29 cellular contexts compared by ENCODE assay signal in the genomic region with DNA sequence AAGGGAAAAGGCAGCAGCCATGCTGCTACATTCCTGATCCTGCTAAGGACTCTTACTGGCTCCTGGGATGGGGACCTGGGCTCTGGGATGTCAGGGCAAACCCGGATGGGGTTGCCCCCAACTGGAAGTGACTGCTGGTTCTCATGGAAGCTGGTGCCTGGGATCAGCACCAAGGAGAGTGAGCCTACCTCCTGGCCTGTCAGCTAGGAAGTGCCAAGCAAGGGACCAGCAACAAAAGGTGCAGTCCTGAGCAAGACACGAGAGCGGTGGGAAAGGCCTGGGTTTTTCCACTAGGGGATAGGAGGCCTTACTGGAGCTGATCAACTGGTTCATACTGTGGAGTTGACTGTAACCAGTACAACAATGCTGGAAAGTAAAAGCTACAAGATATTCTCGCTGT. TPM values are rescaled to one million over a fixed set of nuclear protein-coding genes. Genes with fewer than 3 reads are reported as not detected.
DNase-seq lines count a peak whose midpoint lies in the region; ATAC-seq and TF ChIP-seq lines count a peak whose summit lies in the region.
"Had no signal": no experiment of that assay in that cellular context is flagged by ENCODE, and none has a peak within 500 bp of the region (broad histone marks: within the 10 kb centered on the region; RNA-seq: fewer than 3 reads in every experiment).

No MANE protein-coding gene starts in this region.

- no peak overlapping the region for H2BK120ac ChIP-seq in IMR-90 (ENCODE audit: low read depth, low read length)

- H3K4ac ChIP-seq in IMR-90 (ENCODE audit: low read depth, low read length): no peak overlapping the region

- H2AFZ ChIP-seq in IMR-90 (replicated peaks; ENCODE audit: low read length, poor library complexity) (peak overlapping the region; percentile 6), PC-9 (no peak overlapping the region)

- H3K4me3 ChIP-seq in GM12865 (ENCODE audit: low read depth, low read length) (no peak overlapping the region), IMR-90 (ENCODE audit: insufficient read depth, low read depth, low read length) (no peak overlapping the region), gastroesophageal sphincter (no peak overlapping the region), gastrocnemius medialis (no peak overlapping the region), PC-9 (no peak overlapping the region), transverse colon (no peak overlapping the region)
- H3K4me3 ChIP-seq: K562, lung, MG63 had no signal

- POLR2A ChIA-PET in IMR-90 (lab: Charles Lee; ENCODE audit: unreplicated experiment): no interaction called here
- POLR2A ChIA-PET in PC-9 (lab: Charles Lee; ENCODE audit: unreplicated experiment): interaction anchor here (0.6 kb wide), 1 partner anchor 615 kb away, joined by 3 read pairs; no protein-coding TSS in a partner anchor

- no peaks in the 10 kb centered on the region for H3K9me2 ChIP-seq in PC-9 (ENCODE audit: insufficient read depth)

- H3K4me1 ChIP-seq in IMR-90 (ENCODE audit: control insufficient read depth, insufficient read depth, low read length): peaks cover 3% of the 10 kb centered on the region
- H3K4me1 ChIP-seq in gastroesophageal sphincter: peaks cover 0 to 24% (median 3%) of the 10 kb centered on the region in 3 donors
- peaks cover 26 to 34% of the 10 kb centered on the region in 2 donors for H3K4me1 ChIP-seq in gastrocnemius medialis
- no peaks in the 10 kb centered on the region; the same call in 1 of the 2 replicates for H3K4me1 ChIP-seq in PC-9 (replicated peaks; ENCODE audit: insufficient read depth)
- peaks cover 4 to 14% (median 10%) of the 10 kb centered on the region in 4 donors for H3K4me1 ChIP-seq in transverse colon

- no peaks in the 10 kb centered on the region for H3K27me3 ChIP-seq in IMR-90 (ENCODE audit: control insufficient read depth, insufficient read depth, low read length)
- H3K27me3 ChIP-seq in gastroesophageal sphincter: no peaks in the 10 kb centered on the region
- no peaks in the 10 kb centered on the region for H3K27me3 ChIP-seq in gastrocnemius medialis
- 0 out of 2 replicates have a peak, but pooled peaks cover 12% of the 10 kb centered on the region for H3K27me3 ChIP-seq in PC-9 (ENCODE audit: insufficient read depth, low read depth)
- peaks cover 35% of the 10 kb centered on the region for H3K27me3 ChIP-seq in transverse colon
- H3K27me3 ChIP-seq: MG63 had no signal

- H2BK20ac ChIP-seq in IMR-90 (ENCODE audit: low read depth, low read length): no peak overlapping the region

- no peak overlapping the region for H2BK5ac ChIP-seq in IMR-90 (ENCODE audit: low read depth, low read length, poor library complexity, severe bottlenecking)

- no peak overlapping the region for H4K5ac ChIP-seq in IMR-90 (ENCODE audit: low read depth, low read length)

- H3K14ac ChIP-seq in IMR-90 (replicated peaks; ENCODE audit: low read depth, low read length): no peak overlapping the region

- no peaks in the 10 kb centered on the region for H3F3A ChIP-seq in PC-9 (ENCODE audit: insufficient read depth, low read depth)

- TF ChIP-seq EP300 in gastroesophageal sphincter (IDR thresholded peaks at IDR 0.05) (no peak), transverse colon (IDR thresholded peaks at IDR 0.05; ENCODE audit: low read depth) (no peak)

- no peak overlapping the region for H2AK5ac ChIP-seq in IMR-90 (ENCODE audit: low read depth, low read length)

- H3K23ac ChIP-seq in IMR-90 (ENCODE audit: low read depth, low read length): no peak overlapping the region

- in situ Hi-C loops in IMR-90 (cut with MboI; ENCODE audit: low sequenced_read_pairs) (no loop called here), gastrocnemius medialis (cut with MboI; ENCODE audit: low sequenced_read_pairs in 4 of 4) (loop anchor here (5.0 to 25.0 kb wide), 4 partner anchors 112 to 420 kb away; a partner anchor contains a TSS), transverse colon (cut with MboI; ENCODE audit: low pct_ligation_motif_present in 1 of 4, low pct_unique_long_range_greater_than_20kb in 1 of 4, low sequenced_read_pairs in 3 of 4) (loop anchor here (25.0 kb wide), 5 partner anchors 270 to 620 kb away; a partner anchor contains a TSS)

- TF ChIP-seq RAD21 in IMR-90 (IDR thresholded peaks at IDR 0.05; ENCODE audit: low read length): no peak

- CTCF ChIA-PET in IMR-90 (lab: Yijun Ruan, JAX) (interaction anchor here (1.0 kb wide), 1 partner anchor 20 kb away, joined by 5 read pairs; no protein-coding TSS in a partner anchor), PC-9 (lab: Charles Lee) (interaction anchor here (0.5 to 0.6 kb wide), 2 partner anchors 189 to 266 kb away, joined by 3 read pairs; no protein-coding TSS in a partner anchor)

- BruUV-seq in IMR-90 (replicated peaks; lab: Mats Ljungman, UMichigan) (no TSS peak), PC-9 (replicated peaks; lab: Mats Ljungman, UMichigan) (no TSS peak)

- 63% methylated on average over 1 of the region's 4 CpGs; no CpG with 5 or more reads in 1 of the 2 experiments for WGBS in IMR-90 (ENCODE audit: extremely low coverage in 2 of 2, insufficient read length in 1 of 2), 2 experiments
- 59 to 71% methylated on average over 3 to 4 of the region's 4 CpGs for WGBS in gastroesophageal sphincter (ENCODE audit: low coverage in 1 of 2), 2 donors
- WGBS in transverse colon (ENCODE audit: low coverage in 1 of 2), 2 donors: 83 to 90% methylated on average over 1 to 4 of the region's 4 CpGs

- H3K9me3 ChIP-seq in IMR-90 (ENCODE audit: control insufficient read depth, insufficient read depth, low read length) (no peaks in the 10 kb centered on the region), gastroesophageal sphincter (no peaks in the 10 kb centered on the region), gastrocnemius medialis (no peaks in the 10 kb centered on the region), PC-9 (ENCODE audit: insufficient read depth, low read depth) (no peaks in the 10 kb centered on the region), transverse colon (no peaks in the 10 kb centered on the region)
- H3K9me3 ChIP-seq: MG63 had no signal

- H3K18ac ChIP-seq in IMR-90 (ENCODE audit: low read depth, low read length): no peak overlapping the region

- H3K27ac ChIP-seq in IMR-90 (ENCODE audit: insufficient read depth, low read length) (no peak overlapping the region), gastroesophageal sphincter (peak overlapping the region in 3 of 4 donors; percentile 18 to 98 (median 97)), gastrocnemius medialis (peak overlapping the region; percentile 72 to 91 (median 82)), PC-9 (no peak overlapping the region), transverse colon (peak overlapping the region in 2 of 4 donors; percentile 64 to 80)

- no peaks in the 10 kb centered on the region for H3K79me2 ChIP-seq in PC-9 (ENCODE audit: low read depth)

- no peak overlapping the region for H3K56ac ChIP-seq in IMR-90 (ENCODE audit: extremely low read depth, insufficient read depth, low read length)

- H3K9ac ChIP-seq in IMR-90 (ENCODE audit: low read depth, low read length): no peak overlapping the region

- intact Hi-C loops in IMR-90 (cut with micrococcal nuclease) (loop anchor here (5.0 kb wide), 2 partner anchors 115 to 615 kb away; no protein-coding TSS in a partner anchor), gastrocnemius medialis (cut with DNase I; ENCODE audit: low total_unique reads) (loop anchor here (1.0 to 5.0 kb wide), 5 partner anchors 50 to 540 kb away; a partner anchor contains a TSS), PC-9 (cut with micrococcal nuclease; ENCODE audit: unreplicated experiment) (loop anchor here (5.0 kb wide), 2 partner anchors 150 to 615 kb away; no protein-coding TSS in a partner anchor), transverse colon (cut with DNase I; ENCODE audit: low total_unique reads) (loop anchor here (10.0 kb wide), 1 partner anchor 412 kb away; a partner anchor contains a TSS)

- peaks cover 4 to 5% of the 10 kb centered on the region in 2 experiments; a peak in 2 of 4 replicates for H3K79me1 ChIP-seq in IMR-90 (ENCODE audit: low read depth in 1 of 2, low read length in 2 of 2)

- H2BK15ac ChIP-seq in IMR-90 (ENCODE audit: low read depth, low read length): no peak overlapping the region

- TF ChIP-seq POLR2A in IMR-90 (IDR thresholded peaks at IDR 0.05; ENCODE audit: low read depth, low read length) (no peak), gastroesophageal sphincter (IDR thresholded peaks at IDR 0.05) (no peak), gastrocnemius medialis (IDR thresholded peaks at IDR 0.05) (no peak), transverse colon (IDR thresholded peaks at IDR 0.05) (no peak)

- no peak for ATAC-seq in IMR-90 (ENCODE audit: low read depth)
- ATAC-seq in gastroesophageal sphincter: no peak
- no peak for ATAC-seq in gastrocnemius medialis
- ATAC-seq: K562, T-cell had no signal

- H4K20me1 ChIP-seq in IMR-90 (ENCODE audit: insufficient read depth, low read length) (no peaks in the 10 kb centered on the region), PC-9 (ENCODE audit: insufficient read depth) (no peaks in the 10 kb centered on the region)

- dilution Hi-C loops in IMR-90 (cut with HindIII; ENCODE audit: low sequenced_read_pairs, unreplicated experiment): loop anchor here (25.0 kb wide), 1 partner anchor 120 kb away; no protein-coding TSS in a partner anchor

- H4K8ac ChIP-seq in IMR-90 (ENCODE audit: low read depth in 2 of 2, low read length in 2 of 2): no peak overlapping the region

- H3K4me2 ChIP-seq in IMR-90 (ENCODE audit: low read depth, low read length): no peak overlapping the region
- no peak overlapping the region for H3K4me2 ChIP-seq in PC-9

- H3K9me1 ChIP-seq in IMR-90 (ENCODE audit: insufficient read depth, low read length): peaks cover 12% of the 10 kb centered on the region

- DNase-seq in GM12865 (ENCODE audit: low read depth) (peak; percentile 47), IMR-90 (no peak), gastrocnemius medialis (peak in 1 of 2 donors; percentile 30), hepatic stellate cell (ENCODE audit: low spot score) (no peak), PC-9 (no peak), transverse colon (no peak)
- DNase-seq: activated T-cell treated with anti-CD3 and anti-CD28 coated beads, Interleukin-2, amount 50 U/mL, for 24 hours; CD4-positive, alpha-beta memory T cell; effector CD4-positive, alpha-beta T cell; EL; hippocampal formation; MG63; NCI-H2081; NCI-H345; NCI-H774; OCI-M1; SIG-M5; stimulated activated CD4-positive, alpha-beta T cell treated with anti-CD3 and anti-CD28 coated beads, Interleukin-4, amount 100 ng/mL, for 1 hour; stimulated activated naive B cell treated with anti-CD40 and anti-IgM and Interleukin-4, amounts not matched to agents 10 μg/mL and 1 μg/mL and 100 μg/mL, for 72 hours; T-cell had no signal

- H2AK9ac ChIP-seq in IMR-90 (replicated peaks; ENCODE audit: low read depth, low read length, poor library complexity): no peak overlapping the region

- no peak overlapping the region for H4K91ac ChIP-seq in IMR-90 (ENCODE audit: insufficient read depth, low read depth, low read length)

- H3K36me3 ChIP-seq in IMR-90 (ENCODE audit: control insufficient read depth, insufficient read depth, low read length) (no peaks in the 10 kb centered on the region), gastroesophageal sphincter (no peaks in the 10 kb centered on the region), gastrocnemius medialis (no peaks in the 10 kb centered on the region), PC-9 (ENCODE audit: low read depth) (no peaks in the 10 kb centered on the region), transverse colon (no peaks in the 10 kb centered on the region)
- H3K36me3 ChIP-seq: MG63 had no signal

- TF ChIP-seq CTCF in GM12865 (IDR thresholded peaks at IDR 0.05; ENCODE audit: insufficient read depth, low read depth, low read length, missing control alignments): no peak
- no peak for TF ChIP-seq CTCF in IMR-90 (conservative IDR thresholded peaks at IDR 0.05; ENCODE audit: low read depth, low read length)
- TF ChIP-seq CTCF in gastroesophageal sphincter (IDR thresholded peaks at IDR 0.05): no peak
- TF ChIP-seq CTCF in gastrocnemius medialis (IDR thresholded peaks at IDR 0.05 in 4 of 5, conservative IDR thresholded peaks at IDR 0.05 in 1 of 5): no peak
- no peak for TF ChIP-seq CTCF in PC-9 (conservative IDR thresholded peaks at IDR 0.05)
- TF ChIP-seq CTCF in transverse colon (IDR thresholded peaks at IDR 0.05): no peak

RNA-seq across cellular contexts. Expression of a gene that starts 47.9 kb away (rescaled TPM):
- total RNA-seq in IMR-90 (2012; rRNA removed) (3.4 and 5.0 TPM in 2 replicates), gastroesophageal sphincter (1,000 to 10,000 TPM; 1,155 to 2,820 (median 1,765) TPM), gastrocnemius medialis (100 to 1,000 TPM; 200 to 308 (median 266) TPM), PC-9 (2021) (2.2 and 2.4 TPM in 2 replicates), transverse colon (100 to 1,000 TPM in 2 of 4 donors, 10 to 100 TPM in 2; 98.3 to 414 (median 158) TPM)
- 1.9 and 2.1 TPM in 2 replicates for polyA plus RNA-seq in IMR-90 (2012; rRNA removed)
- 0.81 and 0.86 TPM in 2 replicates for polyA plus RNA-seq in IMR-90 (2012; cell fraction: cytosol; rRNA removed)
- polyA plus RNA-seq in IMR-90 (2012; cell fraction: nucleus; rRNA removed; ENCODE audit: low replicate concordance): 3.0 and 8.1 TPM in 2 replicates

RNA-seq across cellular contexts. Expression of a gene that starts 49.4 kb away (rescaled TPM):
- not detected in 2 replicates for total RNA-seq in IMR-90 (2012; rRNA removed)
- not detected in 2 replicates for polyA plus RNA-seq in IMR-90 (2012; rRNA removed)
- polyA plus RNA-seq in IMR-90 (2012; cell fraction: cytosol; rRNA removed): not detected in 2 replicates
- not detected in 2 replicates for polyA plus RNA-seq in IMR-90 (2012; cell fraction: nucleus; rRNA removed; ENCODE audit: low replicate concordance)
- not detected for total RNA-seq in gastroesophageal sphincter
- total RNA-seq in gastrocnemius medialis: 1 to 10 TPM; 2.9 to 7.1 (median 3.5) TPM
- 0.28 TPM in 1 of 2 replicates, not detected in the other for total RNA-seq in PC-9 (2021)
- not detected for total RNA-seq in transverse colon
- total RNA-seq: CD4-positive, alpha-beta memory T cell; epithelial cell of proximal tubule; fibroblast of villous mesenchyme; pulmonary artery endothelial cell; T-cell; temporal lobe had no signal
- polyA plus RNA-seq: CD4-positive, alpha-beta memory T cell; keratinocyte; lung; neural cell had no signal

Comparison
In these comparisons a context has a peak if more than half of its experiments do, and no peak if none do; other contexts are left out.
1. H3K27ac ChIP-seq: peak in gastroesophageal sphincter (3 of 4) and gastrocnemius medialis (4 of 4); none in IMR-90 (single experiment) and PC-9 (single experiment).
2. RNA of a gene that starts 47.9 kb away (total RNA-seq): 1,155 to 2,820 TPM in gastroesophageal sphincter, 200 to 308 TPM in gastrocnemius medialis and 98.3 to 414 TPM in transverse colon; 3.4 to 5.0 TPM in IMR-90 and 2.2 to 2.4 TPM in PC-9; every median in the first group is over 10 times any median in the second.